In the genomic region with DNA sequence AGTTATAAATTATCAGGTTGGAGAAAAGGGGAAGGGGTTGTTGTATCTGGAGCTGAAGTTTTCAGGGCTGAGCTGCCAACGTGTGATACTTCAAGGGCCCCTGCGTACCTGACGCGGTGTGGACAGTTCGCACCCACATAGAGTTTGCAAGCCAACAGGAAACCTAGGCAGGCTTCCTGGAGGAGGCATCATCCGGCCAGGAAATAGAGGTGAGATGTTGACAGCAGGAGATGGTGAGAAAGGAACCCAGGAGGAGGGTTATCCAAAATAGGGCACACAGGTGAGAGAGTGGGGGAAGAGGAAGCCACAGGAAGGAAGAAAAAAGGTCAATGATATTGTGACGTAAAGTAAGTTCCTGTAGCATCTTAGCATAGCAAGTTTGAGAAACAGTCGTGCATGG, we compare ENCODE assay signal across 17 cellular contexts.
DNase-seq lines count a peak whose midpoint lies in the region; ATAC-seq, FAIRE-seq and TF ChIP-seq lines count a peak whose summit lies in the region.
"Had no signal": no experiment of that assay in that cellular context is flagged by ENCODE, and none has a peak within 500 bp of the region (broad histone marks: within the 10 kb centered on the region; RNA-seq: fewer than 3 reads in every experiment).

No MANE protein-coding gene starts in this region.

- no peak for TF ChIP-seq RAD21 in HepG2 (CRISPR knock-in tag; IDR thresholded peaks at IDR 0.05)

- no peak overlapping the region for H2AFZ ChIP-seq in HepG2 (ENCODE audit: low read length)

- BruUV-seq in HepG2 (replicated peaks; lab: Mats Ljungman, UMichigan), result no TSS peak

- DNase-seq in HepG2 (ENCODE audit: low spot score) (no peak), right lobe of liver (no peak), memory B cell (ENCODE audit: low spot score in 2 of 2) (no peak), NCI-H187 treated with DMSO at 0.1 percent for 48 hours (lab: John Stamatoyannopoulos, UW) (no peak)
- no peak for DNase-seq in activated CD4-positive, alpha-beta memory T cell treated with anti-CD3 and anti-CD28 coated beads, Interleukin-2, amount 10 ng/mL, durations not matched to agents 7 days and 5 days
- DNase-seq: NCI-H1417; NCI-H1930; NCI-H2171; NCI-H446; NCI-H69; NK-92 treated with Interleukin-12 subunit alpha and Interleukin-12 subunit beta, amount 100 ng/mL, for 24 hours; SHP77 treated with DMSO at 0.1 percent for 48 hours had no signal

- TF ChIP-seq CTCF in HepG2 (CRISPR knock-in tag; IDR thresholded peaks at IDR 0.05), result no peak
- TF ChIP-seq CTCF in right lobe of liver (IDR thresholded peaks at IDR 0.05), result no peak

- CTCF ChIA-PET in HepG2 (lab: Yijun Ruan, JAX; ENCODE audit: low intra/inter-chr PET ratio, low total read pairs), result no interaction called here
- CTCF ChIA-PET in activated CD4-positive, alpha-beta memory T cell treated with anti-CD3 and anti-CD28 coated beads, Interleukin-2, amount 10 ng/mL, durations not matched to agents 7 days and 5 days (lab: Charles Lee), result no interaction called here

- 97% methylated on average over 8 of the region's 8 CpGs for WGBS in HepG2 (ENCODE audit: low lambda C conversion rate)
- 89% methylated on average over 8 of the region's 8 CpGs for WGBS in right lobe of liver (ENCODE audit: insufficient coverage, low coverage, low lambda C conversion rate, missing lambda C conversion rate)

- TF ChIP-seq POLR2A in HepG2 (IDR thresholded peaks at IDR 0.05; ENCODE audit: insufficient read depth in 1 of 2, low read depth in 2 of 2, low read length in 2 of 2) (no peak), right lobe of liver (IDR thresholded peaks at IDR 0.05) (no peak)

- H3K4me1 Mint-ChIP-seq in activated CD4-positive, alpha-beta memory T cell treated with anti-CD3 and anti-CD28 coated beads, Interleukin-2, amount 10 ng/mL, durations not matched to agents 7 days and 5 days, result peaks cover 17% of the 10 kb centered on the region
- H3K4me1 Mint-ChIP-seq in memory B cell, result peaks cover 6% of the 10 kb centered on the region

- no peaks in the 10 kb centered on the region for H4K20me1 ChIP-seq in HepG2 (ENCODE audit: insufficient read depth, low read length)

- no peak for FAIRE-seq in HepG2 (lab: Jason Lieb, UNC)

- POLR2A ChIA-PET in HepG2 (lab: Yijun Ruan, JAX), result no interaction called here
- POLR2A ChIA-PET in activated CD4-positive, alpha-beta memory T cell treated with anti-CD3 and anti-CD28 coated beads, Interleukin-2, amount 10 ng/mL, durations not matched to agents 7 days and 5 days (lab: Charles Lee), result no interaction called here

- H3K9me3 ChIP-seq in HepG2 (ENCODE audit: low read length) (no peaks in the 10 kb centered on the region), right lobe of liver (no peaks in the 10 kb centered on the region)

- H3K36me3 Mint-ChIP-seq in activated CD4-positive, alpha-beta memory T cell treated with anti-CD3 and anti-CD28 coated beads, Interleukin-2, amount 10 ng/mL, durations not matched to agents 7 days and 5 days (ENCODE audit: low read depth), result peaks cover 17% of the 10 kb centered on the region
- peaks cover 21% of the 10 kb centered on the region for H3K36me3 Mint-ChIP-seq in memory B cell

- ATAC-seq in HepG2 (no peak), right lobe of liver (no peak), memory B cell (ENCODE audit: low read depth) (no peak), GM18907 (IDR thresholded peaks at IDR 0.05; ENCODE audit: unreplicated experiment) (no peak), GM19324 (IDR thresholded peaks at IDR 0.05; ENCODE audit: low FRiP score, unreplicated experiment) (no peak)
- ATAC-seq: HCT116 had no signal

- H3K4me2 ChIP-seq in HepG2 (ENCODE audit: low read depth, low read length), result no peak overlapping the region

- no peak overlapping the region for H3K9ac ChIP-seq in HepG2 (ENCODE audit: insufficient read depth, low read depth, low read length)

- no peak overlapping the region for H3K4me3 ChIP-seq in HepG2 (replicated peaks in 1 of 3; ENCODE audit: insufficient read depth in 1 of 3, low read depth in 2 of 3, low read length in 3 of 3)
- no peak overlapping the region for H3K4me3 ChIP-seq in right lobe of liver

- no peaks in the 10 kb centered on the region; a peak in 1 of 5 replicates for H3K36me3 ChIP-seq in HepG2 (replicated peaks in 1 of 2; ENCODE audit: control insufficient read depth in 1 of 2, insufficient read depth in 2 of 2, low read length in 2 of 2)
- no peaks in the 10 kb centered on the region for H3K36me3 ChIP-seq in right lobe of liver

- in situ Hi-C loops in HepG2 (cut with HindIII; ENCODE audit: extremely low pct_ligation_motif_present, low pct_unique_long_range_greater_than_20kb), result no loop called here

- H3K27ac ChIP-seq in HepG2 (ENCODE audit: extremely low read length, insufficient read depth, low read length), result no peak overlapping the region
- no peak overlapping the region for H3K27ac ChIP-seq in right lobe of liver
- H3K27ac ChIP-seq: C4-2B, HL-60 had no signal

- H3K27me3 ChIP-seq in HepG2 (ENCODE audit: control insufficient read depth in 1 of 2, insufficient read depth in 2 of 2, low read length in 2 of 2) (no peaks in the 10 kb centered on the region), right lobe of liver (no peaks in the 10 kb centered on the region)

- H3K9me3 Mint-ChIP-seq in activated CD4-positive, alpha-beta memory T cell treated with anti-CD3 and anti-CD28 coated beads, Interleukin-2, amount 10 ng/mL, durations not matched to agents 7 days and 5 days, result no peaks in the 10 kb centered on the region
- no peaks in the 10 kb centered on the region for H3K9me3 Mint-ChIP-seq in memory B cell

- no peak for TF ChIP-seq EP300 in HepG2 (IDR thresholded peaks at IDR 0.05; ENCODE audit: low read depth in 2 of 2, low read length in 2 of 2)
- no peak for TF ChIP-seq EP300 in HepG2 (CRISPR knock-in tag; IDR thresholded peaks at IDR 0.05; ENCODE audit: borderline replicate concordance)

- intact Hi-C loops in HepG2 (cut with micrococcal nuclease; ENCODE audit: unreplicated experiment) (no loop called here), right lobe of liver (cut with DNase I) (no loop called here)

- peaks cover 13% of the 10 kb centered on the region for H3K4me1 ChIP-seq in HepG2 (ENCODE audit: insufficient read depth, low read length)
- H3K4me1 ChIP-seq in right lobe of liver, result peaks cover 0 to 3% (median 0%) of the 10 kb centered on the region in 4 donors

- H3K27ac Mint-ChIP-seq in activated CD4-positive, alpha-beta memory T cell treated with anti-CD3 and anti-CD28 coated beads, Interleukin-2, amount 10 ng/mL, durations not matched to agents 7 days and 5 days, result peak overlapping the region; percentile 52
- H3K27ac Mint-ChIP-seq in memory B cell, result peak overlapping the region; percentile 6

- H3K4me3 Mint-ChIP-seq in activated CD4-positive, alpha-beta memory T cell treated with anti-CD3 and anti-CD28 coated beads, Interleukin-2, amount 10 ng/mL, durations not matched to agents 7 days and 5 days, result no peak overlapping the region
- H3K4me3 Mint-ChIP-seq in memory B cell, result no peak overlapping the region

- no peaks in the 10 kb centered on the region for H3K27me3 Mint-ChIP-seq in activated CD4-positive, alpha-beta memory T cell treated with anti-CD3 and anti-CD28 coated beads, Interleukin-2, amount 10 ng/mL, durations not matched to agents 7 days and 5 days
- no peaks in the 10 kb centered on the region for H3K27me3 Mint-ChIP-seq in memory B cell

- no peaks in the 10 kb centered on the region for H3K79me2 ChIP-seq in HepG2 (ENCODE audit: insufficient read depth, low read length)

TF ChIP-seq in HepG2, 621 proteins besides CTCF, POLR2A, EP300 and RAD21:
- TF ChIP-seq HNF4G (IDR thresholded peaks at IDR 0.05; ENCODE audit: borderline replicate concordance, low read depth, low read length) (no peak), HNF4G (CRISPR knock-in tag; IDR thresholded peaks at IDR 0.05; ENCODE audit: borderline replicate concordance, low read depth) (no peak), ZFP36 (IDR thresholded peaks at IDR 0.05; ENCODE audit: borderline replicate concordance, low read depth, low read length, partially characterized antibody) (peak; percentile 70)
